ENCODE assay signal across 24 cellular contexts in genomic region chr10:77118603-77119282, GRCh38.
"Had no signal": no experiment of that assay in that cellular context is flagged by ENCODE, and none has a peak within 500 bp of the region (broad histone marks: within the 10 kb centered on the region; RNA-seq: fewer than 3 reads in every experiment).

No MANE protein-coding gene starts in this region.

- H3K4me1 ChIP-seq: colonic mucosa, heart left ventricle, spleen had no signal

- H3K27ac ChIP-seq: colonic mucosa, heart left ventricle, neural progenitor cell, ovary, spleen, stomach, thoracic aorta had no signal

- ATAC-seq: heart left ventricle; left colon; left ventricle myocardium superior; sciatic nerve; stimulated activated memory B cell treated with anti-CD40 and anti-IgM and Interleukin-4, amounts not matched to agents 10 μg/mL and 1 μg/mL and 100 μg/mL, for 72 hours had no signal

- H3K9ac ChIP-seq: neural progenitor cell had no signal

- H3K4me3 ChIP-seq: colonic mucosa, heart left ventricle, lung, neural progenitor cell, ovary, spleen, stomach, thoracic aorta had no signal

- DNase-seq: colonic mucosa; dermis blood vessel endothelial cell; heart left ventricle; hippocampal formation; left colon; left ventricle myocardium superior; mesenchymal stem cell; midbrain; nucleus accumbens; ovary; spleen; stimulated activated CD4-positive, alpha-beta T cell treated with anti-CD3 and anti-CD28 coated beads, Interleukin-15, amount 100 ng/mL, for 24 hours; stimulated activated CD4-positive, alpha-beta T cell treated with anti-CD3 and anti-CD28 coated beads, Interleukin-1b, Interleukin-23, amount 100 ng/mL, for 48 hours; stimulated activated CD4-positive, alpha-beta T cell treated with anti-CD3 and anti-CD28 coated beads, Interleukin-4, amount 100 ng/mL, for 24 hours; stomach; substantia nigra; trophoblast cell had no signal

- H3K4me2 ChIP-seq: neural progenitor cell had no signal

- FAIRE-seq: frontal cortex, urothelium cell line had no signal

- H3K36me3 ChIP-seq: colonic mucosa, heart left ventricle, neural progenitor cell, ovary, spleen, stomach, thoracic aorta had no signal

- H3K27me3 ChIP-seq: colonic mucosa, ovary, spleen, stomach had no signal

- H3K9me3 ChIP-seq: colonic mucosa, heart left ventricle, ovary, spleen, stomach, thoracic aorta had no signal
